Comparison of ENCODE assay signal across 8 cellular contexts in the genomic region with DNA sequence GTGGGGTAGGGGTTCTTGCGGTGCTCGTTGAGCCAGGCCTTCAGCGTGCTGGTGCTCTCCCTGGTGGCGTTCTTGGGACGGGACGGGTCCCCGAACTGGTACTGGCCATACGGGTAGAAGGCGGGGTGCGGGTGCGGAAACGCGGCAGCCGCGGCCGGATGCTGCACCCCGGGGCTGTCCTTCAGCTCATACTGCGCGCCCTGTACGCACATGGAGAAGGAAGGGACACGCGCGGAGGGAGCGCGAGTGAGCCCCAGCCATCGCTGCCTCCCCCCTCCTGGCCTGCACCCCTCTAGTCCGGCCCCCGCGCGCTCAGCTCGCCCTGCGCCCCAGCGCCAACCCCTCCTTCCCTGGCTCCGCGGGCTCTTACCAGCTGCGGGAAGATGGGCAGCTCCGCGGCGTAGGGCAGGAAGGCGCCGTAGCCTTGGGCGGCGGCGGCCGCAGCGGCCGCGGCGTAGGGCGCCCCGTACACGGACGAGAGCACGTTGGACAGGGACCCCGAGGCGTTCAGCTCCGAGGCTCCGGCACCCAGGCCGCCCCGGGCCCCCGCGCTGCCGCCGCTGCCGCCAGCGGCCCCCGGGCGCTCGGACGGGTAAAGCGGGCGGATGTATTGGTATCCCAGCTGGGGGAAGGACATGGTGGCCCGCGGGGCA. TPM values are rescaled to one million over a fixed set of nuclear protein-coding genes. Genes with fewer than 3 reads are reported as not detected.
DNase-seq lines count a peak whose midpoint lies in the region; ATAC-seq and TF ChIP-seq lines count a peak whose summit lies in the region.

No MANE protein-coding gene starts in this region.

- WGBS in right lobe of liver (ENCODE audit: insufficient coverage, low coverage, low lambda C conversion rate, missing lambda C conversion rate): no CpG with 5 or more reads among the region's 74 CpGs

- peaks cover 95% of the 10 kb centered on the region for H3K27me3 Mint-ChIP-seq in brain

- peaks cover 0 to 15% (median 5%) of the 10 kb centered on the region in 5 experiments for H3K9me3 Mint-ChIP-seq in brain

- H3K27ac ChIP-seq in BLaER1 treated with 17β-estradiol and CSF1 and Interleukin-3, amounts not matched to agents 10 nM and 100 nM: no peak overlapping the region
- H3K27ac ChIP-seq in right lobe of liver: no peak overlapping the region

- peak overlapping the region; percentile 60 to 97 (median 94) for H3K4me3 Mint-ChIP-seq in brain

- peak overlapping the region; percentile 49 to 68 (median 58) for H3K4me3 ChIP-seq in BLaER1 treated with 17β-estradiol and CSF1 and Interleukin-3, amounts not matched to agents 10 nM and 100 nM
- H3K4me3 ChIP-seq in right lobe of liver: peak overlapping the region; percentile 37 to 53 (median 45)

- H3K4me1 ChIP-seq in BLaER1 treated with 17β-estradiol and CSF1 and Interleukin-3, amounts not matched to agents 10 nM and 100 nM: peaks cover 30 to 40% (median 36%) of the 10 kb centered on the region in 10 experiments; a peak in 19 of 20 replicates
- H3K4me1 ChIP-seq in right lobe of liver: peaks cover 0 to 46% (median 7%) of the 10 kb centered on the region in 4 donors

- no peak for TF ChIP-seq POLR2A in right lobe of liver (IDR thresholded peaks at IDR 0.05)

- peaks cover 47% of the 10 kb centered on the region for H3K4me1 Mint-ChIP-seq in brain

- peak overlapping the region in 3 of 5 experiments; percentile 83 to 99 (median 98) for H3K27ac Mint-ChIP-seq in brain

- H4K20me1 ChIP-seq in BLaER1 treated with 17β-estradiol and CSF1 and Interleukin-3, amounts not matched to agents 10 nM and 100 nM: peaks cover 0 to 89% (median 69%) of the 10 kb centered on the region in 11 experiments; a peak in 19 of 22 replicates

- no peaks in the 10 kb centered on the region for H3K36me3 ChIP-seq in BLaER1 treated with 17β-estradiol and CSF1 and Interleukin-3, amounts not matched to agents 10 nM and 100 nM
- H3K36me3 ChIP-seq in right lobe of liver: no peaks in the 10 kb centered on the region

- peak in 1 of 2 experiments; percentile 20 for TF ChIP-seq CTCF in brain (conservative IDR thresholded peaks at IDR 0.05)
- TF ChIP-seq CTCF in right lobe of liver (IDR thresholded peaks at IDR 0.05): no peak

- peaks cover 100% of the 10 kb centered on the region in 11 experiments for H3K27me3 ChIP-seq in BLaER1 treated with 17β-estradiol and CSF1 and Interleukin-3, amounts not matched to agents 10 nM and 100 nM
- H3K27me3 ChIP-seq in right lobe of liver: peaks cover 5 to 29% of the 10 kb centered on the region in 2 donors

- H3K9me3 ChIP-seq in BLaER1 treated with 17β-estradiol and CSF1 and Interleukin-3, amounts not matched to agents 10 nM and 100 nM (replicated peaks in 1 of 11): peaks cover 0 to 19% (median 10%) of the 10 kb centered on the region in 11 experiments; a peak in 11 of 22 replicates
- no peaks in the 10 kb centered on the region for H3K9me3 ChIP-seq in right lobe of liver

- DNase-seq in Kasumi-1 (lab: John Stamatoyannopoulos, UW) (peak; percentile 29 to 34), right lobe of liver (no peak), amygdala (lab: John Stamatoyannopoulos, UW) (no peak), DMS79 treated with DMSO at 0.1 percent for 48 hours (lab: John Stamatoyannopoulos, UW) (no peak), NCI-H1436 (lab: John Stamatoyannopoulos, UW) (no peak)

- peaks cover 29% of the 10 kb centered on the region for H3K36me3 Mint-ChIP-seq in brain

- ATAC-seq in right lobe of liver: no peak
- ATAC-seq in HG02678 (IDR thresholded peaks at IDR 0.05; ENCODE audit: unreplicated experiment): no peak

- intact Hi-C loops in right lobe of liver (cut with DNase I): loop anchor here (10.0 kb wide), 2 partner anchors 649 to 659 kb away; a partner anchor contains a TSS

- H3K9ac ChIP-seq in BLaER1 treated with 17β-estradiol and CSF1 and Interleukin-3, amounts not matched to agents 10 nM and 100 nM: peak overlapping the region in 1 of 11 experiments; percentile 47; a peak in 1 of 22 replicates

- peak overlapping the region; percentile 78 to 98 (median 91) for H3K4me2 ChIP-seq in BLaER1 treated with 17β-estradiol and CSF1 and Interleukin-3, amounts not matched to agents 10 nM and 100 nM

RNA-seq across cellular contexts. Expression of a gene that starts 1.0 kb away (rescaled TPM):
- polyA plus RNA-seq in brain (ENCODE audit: insufficient read depth, low read depth, low replicate concordance): 58.7 TPM
- total RNA-seq in right lobe of liver: 1 to 10 TPM in 1 of 6 experiments, under 1 TPM in 5; 0.25 to 1.3 (median 0.61) TPM

Comparison
In these comparisons a context has a peak if more than half of its experiments do, and no peak if none do; other contexts are left out.
1. DNase-seq: peak in Kasumi-1 (2 of 2); none in right lobe of liver (0 of 3), amygdala (0 of 56), DMS79 treated with DMSO at 0.1 percent for 48 hours (single experiment) and NCI-H1436 (single experiment).